ENCODE assay signal across 8 cellular contexts in the genomic region with DNA sequence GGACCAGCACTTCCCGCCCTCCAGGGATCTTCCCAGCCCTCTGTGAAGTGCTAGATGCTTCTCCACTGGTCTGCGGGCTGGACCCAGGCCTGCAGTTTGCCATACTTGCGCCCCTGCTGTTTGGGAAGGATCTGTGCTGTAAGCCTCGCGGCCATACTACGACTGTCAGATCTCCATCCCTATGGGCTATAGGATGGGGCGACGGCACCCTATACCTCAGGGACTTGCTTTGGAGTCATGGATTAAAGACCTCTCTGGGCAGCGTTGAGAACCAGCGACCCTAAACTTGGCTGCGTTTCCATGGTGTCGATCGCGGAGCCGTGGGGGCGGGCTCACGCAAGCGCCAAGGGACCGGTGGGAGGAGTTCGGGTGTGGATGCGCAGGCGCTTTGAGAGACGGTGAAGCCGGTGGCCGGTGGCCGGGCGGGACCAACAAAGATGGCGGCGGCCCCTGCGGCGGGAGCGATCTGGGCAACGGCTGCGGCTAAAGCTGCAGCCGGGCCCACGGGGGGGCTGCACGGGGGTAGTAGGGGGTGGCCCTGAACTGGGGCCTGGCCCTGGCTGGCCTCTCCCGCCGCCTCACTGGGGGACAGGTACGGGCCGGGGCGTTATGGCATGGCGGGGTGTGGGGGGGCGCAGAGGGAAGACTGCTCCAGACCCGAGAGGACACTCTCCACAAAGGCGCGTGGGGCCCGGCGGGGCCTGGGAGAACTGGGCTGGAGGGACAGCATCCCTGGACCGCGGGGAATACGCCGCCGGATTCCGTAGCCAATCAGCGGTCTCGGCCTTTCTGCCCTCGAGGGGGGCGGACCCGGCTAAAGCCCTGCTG. TPM values are rescaled to one million over a fixed set of nuclear protein-coding genes. Genes with fewer than 3 reads are reported as not detected.
A peak's percentile ranks its signal among the peaks of the same experiment; 100 is the strongest.
DNase-seq lines count a peak whose midpoint lies in the region; ATAC-seq lines count a peak whose summit lies in the region.

A gene with protein sequence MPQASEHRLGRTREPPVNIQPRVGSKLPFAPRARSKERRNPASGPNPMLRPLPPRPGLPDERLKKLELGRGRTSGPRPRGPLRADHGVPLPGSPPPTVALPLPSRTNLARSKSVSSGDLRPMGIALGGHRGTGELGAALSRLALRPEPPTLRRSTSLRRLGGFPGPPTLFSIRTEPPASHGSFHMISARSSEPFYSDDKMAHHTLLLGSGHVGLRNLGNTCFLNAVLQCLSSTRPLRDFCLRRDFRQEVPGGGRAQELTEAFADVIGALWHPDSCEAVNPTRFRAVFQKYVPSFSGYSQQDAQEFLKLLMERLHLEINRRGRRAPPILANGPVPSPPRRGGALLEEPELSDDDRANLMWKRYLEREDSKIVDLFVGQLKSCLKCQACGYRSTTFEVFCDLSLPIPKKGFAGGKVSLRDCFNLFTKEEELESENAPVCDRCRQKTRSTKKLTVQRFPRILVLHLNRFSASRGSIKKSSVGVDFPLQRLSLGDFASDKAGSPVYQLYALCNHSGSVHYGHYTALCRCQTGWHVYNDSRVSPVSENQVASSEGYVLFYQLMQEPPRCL (plus strand): TSS at position 414 of the 828 bp plus-strand sequence. CDS start 1,141 bp downstream, outside the sequence.

- peak; percentile 89 for ATAC-seq in HG03442 (IDR thresholded peaks at IDR 0.05; ENCODE audit: unreplicated experiment)

- peak; percentile 95 for DNase-seq in Ammon's horn (ENCODE audit: low spot score)
- peak; percentile 95 for DNase-seq in GM19238 (ENCODE audit: insufficient read length, low spot score)
- peak; percentile 74 to 86 for DNase-seq in NCI-H524 (lab: John Stamatoyannopoulos, UW)
- DNase-seq in activated CD4-positive, alpha-beta T cell treated with anti-CD3 and anti-CD28 coated beads for 24 hours (ENCODE audit: low read depth in 2 of 2) = peak; percentile 83 to 86
- DNase-seq in cerebellum (ENCODE audit: low spot score) = peak; percentile 97
- DNase-seq in kidney glomerular epithelial cell (lab: John Stamatoyannopoulos, UW) = peak; percentile 87
- peak; percentile 81 to 82 for DNase-seq in stimulated activated CD4-positive, alpha-beta T cell treated with anti-CD3 and anti-CD28 coated beads, Interleukin-1b, Interleukin-23, amount 100 ng/mL, for 1 hour (ENCODE audit: low read depth in 2 of 2)

RNA-seq across cellular contexts. Expression of the gene that starts here (rescaled TPM):
- total RNA-seq in cerebellum = 15.5 TPM

Comparison
In these comparisons a context has a peak if more than half of its experiments do, and no peak if none do; other contexts are left out.
1. Peak in every context shown above with its lines: DNase-seq and ATAC-seq.